Comparison of ENCODE assay signal across 8 cellular contexts in genomic region chr5:143405747-143406098, GRCh38. TPM values are rescaled to one million over a fixed set of nuclear protein-coding genes. Genes with fewer than 3 reads are reported as not detected.
DNase-seq lines count a peak whose midpoint lies in the region; ATAC-seq and TF ChIP-seq lines count a peak whose summit lies in the region.

No MANE protein-coding gene starts in this region.

- H4K20me1 ChIP-seq in BLaER1 (peaks cover 23% of the 10 kb centered on the region), neural progenitor cell (ENCODE audit: low read depth) (peaks cover 8% of the 10 kb centered on the region)

- H3K9me3 Mint-ChIP-seq in effector memory CD8-positive, alpha-beta T cell = no peaks in the 10 kb centered on the region
- H3K9me3 Mint-ChIP-seq in neural progenitor cell = peaks cover 4% of the 10 kb centered on the region

- H3K4me3 ChIP-seq in BLaER1 = peak overlapping the region; percentile 86
- H3K4me3 ChIP-seq in NT2/D1 (ENCODE audit: insufficient read length, low read depth) = peak overlapping the region; percentile 61
- H3K4me3 ChIP-seq in neural progenitor cell = peak overlapping the region; percentile 65

- DNase-seq in NT2/D1 (ENCODE audit: low read depth, low spot score) (no peak), neural progenitor cell (ENCODE audit: low spot score) (no peak), GOT3 (lab: John Stamatoyannopoulos, UW) (no peak), cortex of kidney (lab: John Stamatoyannopoulos, UW) (no peak), iPS-NIHi11 (ENCODE audit: low spot score) (no peak)
- DNase-seq in effector memory CD8-positive, alpha-beta T cell = no peak

- H3K9me3 ChIP-seq in BLaER1 (no peaks in the 10 kb centered on the region), NT2/D1 (ENCODE audit: insufficient read depth, low read length) (no peaks in the 10 kb centered on the region), neural progenitor cell (ENCODE audit: low read depth) (no peaks in the 10 kb centered on the region)

- H3K27ac Mint-ChIP-seq in effector memory CD8-positive, alpha-beta T cell = peak overlapping the region; percentile 95 to 99
- H3K27ac Mint-ChIP-seq in neural progenitor cell = peak overlapping the region; percentile 99

- H3K4me2 ChIP-seq in BLaER1 (peak overlapping the region; percentile 99), neural progenitor cell (peak overlapping the region; percentile 85)

- TF ChIP-seq CTCF in neural progenitor cell (IDR thresholded peaks at IDR 0.05) = no peak

- peaks cover 10% of the 10 kb centered on the region; the same call in 1 of the 2 replicates for H3K4me1 ChIP-seq in BLaER1
- H3K4me1 ChIP-seq in NT2/D1 (ENCODE audit: insufficient read depth, insufficient read length) = no peaks in the 10 kb centered on the region
- peaks cover 13% of the 10 kb centered on the region for H3K4me1 ChIP-seq in neural progenitor cell

- peak overlapping the region; percentile 100 for H2AFZ ChIP-seq in neural progenitor cell (replicated peaks)

- peaks cover 41% of the 10 kb centered on the region for H3K36me3 Mint-ChIP-seq in effector memory CD8-positive, alpha-beta T cell (ENCODE audit: insufficient read depth)
- no peaks in the 10 kb centered on the region for H3K36me3 Mint-ChIP-seq in neural progenitor cell

- H3K4me3 Mint-ChIP-seq in effector memory CD8-positive, alpha-beta T cell = peak overlapping the region; percentile 85 to 93
- H3K4me3 Mint-ChIP-seq in neural progenitor cell = peak overlapping the region; percentile 97

- H3K9ac ChIP-seq in BLaER1 (peak overlapping the region; percentile 98), NT2/D1 (ENCODE audit: insufficient read length, low read depth) (peak overlapping the region; percentile 71), neural progenitor cell (no peak overlapping the region)

- peaks cover 10% of the 10 kb centered on the region; the same call in 1 of the 2 replicates for H3K27me3 ChIP-seq in BLaER1
- H3K27me3 ChIP-seq in NT2/D1 (ENCODE audit: insufficient read depth, insufficient read length) = peaks cover 16% of the 10 kb centered on the region
- H3K27me3 ChIP-seq in neural progenitor cell = peaks cover 68% of the 10 kb centered on the region

- H3K27ac ChIP-seq in BLaER1 (peak overlapping the region; percentile 98), neural progenitor cell (no peak overlapping the region)

- peaks cover 16 to 24% of the 10 kb centered on the region in 2 donors for H3K4me1 Mint-ChIP-seq in effector memory CD8-positive, alpha-beta T cell (ENCODE audit: low read depth in 2 of 2)
- peaks cover 15% of the 10 kb centered on the region for H3K4me1 Mint-ChIP-seq in neural progenitor cell

- H3K27me3 Mint-ChIP-seq in effector memory CD8-positive, alpha-beta T cell = peaks cover 0 to 7% of the 10 kb centered on the region in 2 donors
- H3K27me3 Mint-ChIP-seq in neural progenitor cell (ENCODE audit: insufficient read depth, low read depth) = peaks cover 16% of the 10 kb centered on the region

- no peaks in the 10 kb centered on the region for H3K36me3 ChIP-seq in BLaER1
- no peaks in the 10 kb centered on the region for H3K36me3 ChIP-seq in NT2/D1 (ENCODE audit: insufficient read depth, insufficient read length, low read length)
- no peaks in the 10 kb centered on the region for H3K36me3 ChIP-seq in neural progenitor cell

- H3F3A ChIP-seq in neural progenitor cell (ENCODE audit: low read depth) = peaks cover 24% of the 10 kb centered on the region

- no peaks in the 10 kb centered on the region for H3K79me2 ChIP-seq in neural progenitor cell (ENCODE audit: low read depth)

- no peak for ATAC-seq in effector memory CD8-positive, alpha-beta T cell (replicated peaks)
- ATAC-seq in HG03442 (IDR thresholded peaks at IDR 0.05; ENCODE audit: unreplicated experiment) = no peak

RNA-seq across cellular contexts. Expression of gene NR3C1, which starts 2.2 kb away (rescaled TPM):
- 0.17 and 0.37 TPM in 2 replicates for total RNA-seq in neural progenitor cell (ENCODE audit: low replicate concordance)
